Comparison of ENCODE assay signal across 9 cellular contexts in the genomic region with DNA sequence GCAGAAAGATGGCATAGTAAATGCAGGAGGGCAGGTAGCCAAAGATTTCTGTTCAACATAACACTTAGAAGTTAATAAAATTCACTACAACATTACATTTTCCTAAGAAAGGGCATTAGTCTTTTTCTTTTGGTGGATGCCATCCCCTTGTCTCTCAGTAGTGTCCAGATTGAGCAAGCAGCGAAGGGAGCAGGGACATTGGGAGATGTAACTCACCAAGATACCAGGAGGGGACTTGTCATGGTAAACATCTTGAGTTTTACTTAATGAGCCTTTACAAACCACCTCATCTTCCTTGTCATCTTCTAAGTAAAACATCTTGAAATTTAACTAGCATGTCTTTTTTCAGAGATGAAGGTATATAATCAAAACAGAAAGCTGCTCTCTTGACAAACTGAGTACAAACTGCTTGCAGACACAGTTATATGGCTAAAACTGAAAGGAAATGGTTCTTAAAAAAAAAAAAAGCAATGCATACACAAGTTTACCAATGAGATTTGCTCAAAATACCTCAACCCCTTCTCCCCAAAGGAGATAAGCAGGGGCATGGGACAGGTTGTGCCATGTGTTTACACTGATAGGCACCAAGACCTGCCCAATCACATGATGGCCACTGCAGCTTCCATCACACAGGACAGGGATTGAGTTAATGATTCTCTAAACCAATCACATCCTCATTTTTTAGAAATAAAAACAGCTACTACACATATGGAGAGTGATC. TPM values are rescaled to one million over a fixed set of nuclear protein-coding genes. Genes with fewer than 3 reads are reported as not detected.
DNase-seq lines count a peak whose midpoint lies in the region; ATAC-seq and TF ChIP-seq lines count a peak whose summit lies in the region.
"Had no signal": no experiment of that assay in that cellular context is flagged by ENCODE, and none has a peak within 500 bp of the region (broad histone marks: within the 10 kb centered on the region; RNA-seq: fewer than 3 reads in every experiment).

No MANE protein-coding gene starts in this region.

- peaks cover 60 to 64% (median 60%) of the 10 kb centered on the region in 3 donors for H3K4me1 Mint-ChIP-seq in IgD-negative memory B cell

- H3K9ac ChIP-seq in BLaER1: no peak overlapping the region

- H3K4me3 ChIP-seq in BLaER1 (no peak overlapping the region), body of pancreas (no peak overlapping the region), muscle layer of duodenum (ENCODE audit: low read depth in 1 of 2, low read length in 2 of 2) (peak overlapping the region in 1 of 2 donors; percentile 38)

- H3K9me3 ChIP-seq in BLaER1 (no peaks in the 10 kb centered on the region), body of pancreas (no peaks in the 10 kb centered on the region), muscle layer of duodenum (ENCODE audit: control insufficient read depth in 1 of 2, low read length in 2 of 2) (no peaks in the 10 kb centered on the region)

- H3K27me3 ChIP-seq in BLaER1 (no peaks in the 10 kb centered on the region), body of pancreas (no peaks in the 10 kb centered on the region), muscle layer of duodenum (ENCODE audit: low read depth, low read length) (no peaks in the 10 kb centered on the region)

- H3K27me3 Mint-ChIP-seq in IgD-negative memory B cell: peaks cover 2% of the 10 kb centered on the region

- intact Hi-C loops in body of pancreas (cut with DNase I): loop anchor here (10.0 kb wide), 1 partner anchor 48 kb away; no protein-coding TSS in a partner anchor

- TF ChIP-seq POLR2A in body of pancreas (IDR thresholded peaks at IDR 0.05): peak in 1 of 3 donors; percentile 18

- H4K20me1 ChIP-seq in BLaER1: peaks cover 36% of the 10 kb centered on the region; the same call in 1 of the 2 replicates

- 59 to 89% methylated on average over 1 of the region's 1 CpG for WGBS in body of pancreas, 2 donors

- peak overlapping the region; percentile 65 to 93 (median 66) for H3K27ac Mint-ChIP-seq in IgD-negative memory B cell

- H3K27ac ChIP-seq in BLaER1 (no peak overlapping the region), body of pancreas (peak overlapping the region in 3 of 4 donors; percentile 27 to 81 (median 50)), muscle layer of duodenum (ENCODE audit: low read length) (peak overlapping the region; percentile 91)

- peak in 2 of 4 donors; percentile 45 to 50 for DNase-seq in body of pancreas
- DNase-seq in GM03348 (ENCODE audit: low spot score): no peak
- DNase-seq in hepatic stellate cell (ENCODE audit: low spot score): no peak
- DNase-seq in iPS-NIHi7 (ENCODE audit: extremely low spot score): no peak
- DNase-seq: T-helper 9 cell had no signal

- peaks cover 2% of the 10 kb centered on the region for H3K36me3 Mint-ChIP-seq in IgD-negative memory B cell

- peak overlapping the region; percentile 36 for H3K4me2 ChIP-seq in BLaER1

- peaks cover 6% of the 10 kb centered on the region; the same call in 1 of the 2 replicates for H3K36me3 ChIP-seq in BLaER1
- H3K36me3 ChIP-seq in body of pancreas (replicated peaks in 1 of 2; ENCODE audit: insufficient read depth in 1 of 2, low read depth in 2 of 2): no peaks in the 10 kb centered on the region
- peaks cover 3 to 4% of the 10 kb centered on the region in 2 donors for H3K36me3 ChIP-seq in muscle layer of duodenum (ENCODE audit: control insufficient read depth in 1 of 2, insufficient read depth in 2 of 2, low read length in 2 of 2)

- TF ChIP-seq CTCF in body of pancreas (IDR thresholded peaks at IDR 0.05): no peak

- no peak for ATAC-seq in body of pancreas
- no peak for ATAC-seq in HG02610 (IDR thresholded peaks at IDR 0.05; ENCODE audit: unreplicated experiment)

- H3K4me3 Mint-ChIP-seq in IgD-negative memory B cell: peak overlapping the region; percentile 38 to 87 (median 76)

- H3K4me1 ChIP-seq in BLaER1 (peaks cover 60% of the 10 kb centered on the region), body of pancreas (peaks cover 87% of the 10 kb centered on the region), muscle layer of duodenum (ENCODE audit: control insufficient read depth in 1 of 2, insufficient read depth in 2 of 2, low read length in 2 of 2) (peaks cover 31 to 33% of the 10 kb centered on the region in 2 donors)

- no peaks in the 10 kb centered on the region for H3K9me3 Mint-ChIP-seq in IgD-negative memory B cell

RNA-seq across cellular contexts. Expression of a gene that starts 30.3 kb away (rescaled TPM):
- polyA plus RNA-seq in IgD-negative memory B cell: 8.8 TPM
- total RNA-seq in body of pancreas: 10 to 100 TPM; 10.9 to 35.3 TPM
